14 cellular contexts compared by ENCODE assay signal in the genomic region with DNA sequence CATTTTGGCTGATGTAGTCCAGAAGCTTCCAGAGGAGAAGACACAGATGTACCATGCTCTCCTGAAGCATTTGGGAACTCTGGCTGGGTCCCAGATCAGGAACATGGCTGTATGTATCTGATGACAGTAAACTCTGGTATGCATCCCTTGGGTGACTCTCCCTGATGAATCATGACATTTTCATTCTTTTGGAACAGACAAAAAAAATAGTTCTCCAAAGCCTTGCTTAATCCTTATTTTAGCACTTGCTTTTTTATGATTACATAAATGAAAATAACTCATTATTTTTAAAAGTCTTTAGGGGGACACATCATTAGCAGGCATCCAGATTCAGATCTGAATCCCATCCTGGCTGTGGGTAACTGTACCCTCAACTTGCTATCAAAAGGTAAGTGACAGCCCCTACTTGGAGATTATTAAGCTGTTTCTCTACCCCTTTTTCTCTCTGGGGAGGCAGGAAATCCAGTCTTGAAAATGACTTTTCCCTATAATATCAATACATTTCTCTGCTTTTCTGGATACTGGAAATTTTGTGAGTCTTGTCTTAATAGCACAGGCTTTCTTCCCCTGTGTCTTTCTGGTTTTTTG. TPM values are rescaled to one million over a fixed set of nuclear protein-coding genes. Genes with fewer than 3 reads are reported as not detected.
DNase-seq lines count a peak whose midpoint lies in the region; ATAC-seq and TF ChIP-seq lines count a peak whose summit lies in the region.
"Had no signal": no experiment of that assay in that cellular context is flagged by ENCODE, and none has a peak within 500 bp of the region (broad histone marks: within the 10 kb centered on the region; RNA-seq: fewer than 3 reads in every experiment).

No MANE protein-coding gene starts in this region.

- H3K9ac ChIP-seq in MM.1S (ENCODE audit: low read length): no peak overlapping the region

- DNase-seq in GM04503 (ENCODE audit: low read depth) (peak; percentile 82), RWPE2 (ENCODE audit: low spot score) (no peak), fibroblast of gingiva (ENCODE audit: low read depth) (peak; percentile 84), sciatic nerve (ENCODE audit: low spot score) (no peak), MM.1S (no peak), NAMALWA (ENCODE audit: low spot score) (no peak), dorsolateral prefrontal cortex (no peak)
- no peak for DNase-seq in effector memory CD4-positive, alpha-beta T cell
- DNase-seq: Calu3; immature natural killer cell; NCI-H2081; stimulated activated CD4-positive, alpha-beta T cell treated with anti-CD3 and anti-CD28 coated beads, Interleukin-4, amount 100 ng/mL, for 24 hours had no signal

- H3K4me1 ChIP-seq in RWPE2 (ENCODE audit: insufficient read depth, poor library complexity, severe bottlenecking) (peaks cover 31% of the 10 kb centered on the region), MM.1S (ENCODE audit: low read length) (no peaks in the 10 kb centered on the region)
- no peaks in the 10 kb centered on the region for H3K4me1 ChIP-seq in effector memory CD4-positive, alpha-beta T cell (ENCODE audit: control insufficient read depth, insufficient read depth, low read length, poor library complexity, severe bottlenecking)

- H3K36me3 ChIP-seq in RWPE2 (ENCODE audit: low read depth) (no peaks in the 10 kb centered on the region), MM.1S (replicated peaks; ENCODE audit: insufficient read depth, low read length) (no peaks in the 10 kb centered on the region)
- no peaks in the 10 kb centered on the region for H3K36me3 ChIP-seq in effector memory CD4-positive, alpha-beta T cell (ENCODE audit: control insufficient read depth, insufficient read depth, low read length)
- H3K36me3 ChIP-seq: ovary had no signal

- H3K4me2 ChIP-seq in MM.1S (ENCODE audit: low read depth, low read length): no peak overlapping the region

- H3K9me2 ChIP-seq in MM.1S (replicated peaks; ENCODE audit: insufficient read depth, low read length): no peaks in the 10 kb centered on the region

- H3K27ac ChIP-seq in RWPE2 (ENCODE audit: poor library complexity, severe bottlenecking) (peak overlapping the region; percentile 91), MM.1S (ENCODE audit: low read length) (no peak overlapping the region), dorsolateral prefrontal cortex (no peak overlapping the region)
- no peak overlapping the region for H3K27ac ChIP-seq in effector memory CD4-positive, alpha-beta T cell (ENCODE audit: insufficient read depth, low read length, poor library complexity, severe bottlenecking)
- H3K27ac ChIP-seq: ovary had no signal

- ATAC-seq in RWPE2 (ENCODE audit: low read depth): peak; percentile 92
- peak; percentile 64 for ATAC-seq in sciatic nerve

- no peaks in the 10 kb centered on the region for H3F3A ChIP-seq in MM.1S (ENCODE audit: insufficient read depth, low read length)

- TF ChIP-seq CTCF in RWPE2 (IDR thresholded peaks at IDR 0.05; ENCODE audit: poor library complexity, severe bottlenecking): no peak
- no peak for TF ChIP-seq CTCF in MM.1S (IDR thresholded peaks at IDR 0.05; ENCODE audit: low read length)
- TF ChIP-seq CTCF in dorsolateral prefrontal cortex (IDR thresholded peaks at IDR 0.05 in 54 of 56, conservative IDR thresholded peaks at IDR 0.05 in 2 of 56; ENCODE audit: low read depth in 1 of 56, partially characterized antibody in 56 of 56): no peak

- H3K9me3 ChIP-seq in RWPE2 (ENCODE audit: severe bottlenecking) (no peaks in the 10 kb centered on the region), MM.1S (replicated peaks; ENCODE audit: insufficient read depth, low read length) (no peaks in the 10 kb centered on the region)
- no peaks in the 10 kb centered on the region for H3K9me3 ChIP-seq in effector memory CD4-positive, alpha-beta T cell (ENCODE audit: control insufficient read depth, low read length)
- H3K9me3 ChIP-seq: ovary had no signal

- intact Hi-C loops in sciatic nerve (cut with DNase I) (no loop called here), dorsolateral prefrontal cortex (cut with DNase I) (no loop called here)

- H3K4me3 ChIP-seq in RWPE2 (ENCODE audit: severe bottlenecking): no peak overlapping the region
- no peak overlapping the region for H3K4me3 ChIP-seq in MM.1S (ENCODE audit: low read length)
- H3K4me3 ChIP-seq in effector memory CD4-positive, alpha-beta T cell (ENCODE audit: insufficient read depth, low read depth, low read length, poor library complexity, severe bottlenecking): no peak overlapping the region
- H3K4me3 ChIP-seq in dorsolateral prefrontal cortex: no peak overlapping the region
- H3K4me3 ChIP-seq: ovary had no signal

- H3K27me3 ChIP-seq in RWPE2 (ENCODE audit: insufficient read depth, poor library complexity, severe bottlenecking) (no peaks in the 10 kb centered on the region), MM.1S (replicated peaks; ENCODE audit: insufficient read depth, low read length) (no peaks in the 10 kb centered on the region), dorsolateral prefrontal cortex (no peaks in the 10 kb centered on the region)
- no peaks in the 10 kb centered on the region for H3K27me3 ChIP-seq in effector memory CD4-positive, alpha-beta T cell (replicated peaks; ENCODE audit: control insufficient read depth, insufficient read depth, low read length, poor library complexity, severe bottlenecking)
- H3K27me3 ChIP-seq: ovary had no signal

- H4K20me1 ChIP-seq in MM.1S (ENCODE audit: insufficient read depth, low read length): no peaks in the 10 kb centered on the region

- no peaks in the 10 kb centered on the region for H3K79me2 ChIP-seq in MM.1S (ENCODE audit: low read length)

- H2AFZ ChIP-seq in MM.1S (ENCODE audit: low read length): no peak overlapping the region

RNA-seq across cellular contexts. Expression of gene AOX1, which starts 23.3 kb away (rescaled TPM):
- 35.1 TPM for total RNA-seq in sciatic nerve
- total RNA-seq in dorsolateral prefrontal cortex: 1 to 10 TPM in 104 of 120 experiments, under 1 TPM in 16; 0.39 to 8.4 (median 1.9) TPM
- total RNA-seq: HT-29 had no signal

Comparison
In these comparisons a context has a peak if more than half of its experiments do, and no peak if none do; other contexts are left out.
1. DNase-seq: peak in GM04503 (single experiment) and fibroblast of gingiva (single experiment); none in RWPE2 (single experiment), sciatic nerve (single experiment), MM.1S (single experiment), effector memory CD4-positive, alpha-beta T cell (0 of 3), NAMALWA (single experiment) and dorsolateral prefrontal cortex (0 of 10).